ENCODE assay signal across 25 cellular contexts in genomic region chr13:26847281-26847680, GRCh38.
"Had no signal": no experiment of that assay in that cellular context is flagged by ENCODE, and none has a peak within 500 bp of the region (broad histone marks: within the 10 kb centered on the region; RNA-seq: fewer than 3 reads in every experiment).

No MANE protein-coding gene starts in this region.

- H3K9me3 ChIP-seq: body of pancreas, lower lobe of right lung, stomach, transverse colon had no signal

- H3K79me2 ChIP-seq: hepatocyte had no signal

- DNase-seq: activated CD4-positive, alpha-beta T cell treated with anti-CD3 and anti-CD28 coated beads, Interleukin-2, amount 10 ng/mL, durations not matched to agents 7 days and 5 days; activated CD4-positive, CD25-positive, alpha-beta regulatory T cell treated with anti-CD3 and anti-CD28 coated beads, Interleukin-2, amount 50 U/mL, for 72 hours; activated CD8-positive, alpha-beta memory T cell treated with anti-CD3 and anti-CD28 coated beads, Interleukin-2, amount 10 ng/mL, durations not matched to agents 7 days and 5 days; activated CD8-positive, alpha-beta T cell treated with anti-CD3 and anti-CD28 coated beads for 36 hours; activated gamma-delta T cell treated with Interleukin-2 at 50 U/mL for 16 hours; activated T-cell treated with anti-CD3 and anti-CD28 coated beads for 4 hours; anterior cingulate cortex; body of pancreas; cortex of kidney; erythroblast; foreskin keratinocyte; kidney; lower lobe of right lung; naive B cell; stimulated activated CD4-positive, alpha-beta T cell treated with anti-CD3 and anti-CD28 coated beads, Interleukin-15, amount 100 ng/mL, for 24 hours; stomach; transverse colon had no signal

- H3K4me3 Mint-ChIP-seq: activated CD4-positive, alpha-beta T cell treated with anti-CD3 and anti-CD28 coated beads, Interleukin-2, amount 10 ng/mL, durations not matched to agents 7 days and 5 days; activated CD8-positive, alpha-beta memory T cell treated with anti-CD3 and anti-CD28 coated beads, Interleukin-2, amount 10 ng/mL, durations not matched to agents 7 days and 5 days; activated CD8-positive, alpha-beta T cell treated with anti-CD3 and anti-CD28 coated beads for 36 hours; activated naive CD4-positive, alpha-beta T cell treated with anti-CD3 and anti-CD28 coated beads, Interleukin-2, amount 50 U/mL, for 24 hours; stimulated activated memory B cell treated with anti-CD40 and anti-IgM and Interleukin-4, amounts not matched to agents 10 μg/mL and 1 μg/mL and 100 μg/mL, for 72 hours; T-helper 2 cell treated with Interferon-gamma antibody and Interleukin-4, amounts not matched to agents 5 μg/mL and 100 μg/mL, for 36 hours had no signal

- ATAC-seq: activated CD8-positive, alpha-beta memory T cell treated with anti-CD3 and anti-CD28 coated beads, Interleukin-2, amount 10 ng/mL, durations not matched to agents 7 days and 5 days; activated CD8-positive, alpha-beta T cell treated with anti-CD3 and anti-CD28 coated beads for 36 hours; body of pancreas; foreskin keratinocyte; lower lobe of right lung; sciatic nerve; stimulated activated memory B cell treated with anti-CD40 and anti-IgM and Interleukin-4, amounts not matched to agents 10 μg/mL and 1 μg/mL and 100 μg/mL, for 72 hours had no signal

- H3K4me2 ChIP-seq: hepatocyte, smooth muscle cell had no signal

- H3K27ac ChIP-seq: body of pancreas, cardiac muscle cell, foreskin keratinocyte, hepatocyte, lower lobe of right lung, stomach, transverse colon, VCaP had no signal

- H3K9me3 Mint-ChIP-seq: activated CD4-positive, alpha-beta T cell treated with anti-CD3 and anti-CD28 coated beads, Interleukin-2, amount 10 ng/mL, durations not matched to agents 7 days and 5 days; activated naive CD4-positive, alpha-beta T cell treated with anti-CD3 and anti-CD28 coated beads, Interleukin-2, amount 50 U/mL, for 24 hours; T-helper 2 cell treated with Interferon-gamma antibody and Interleukin-4, amounts not matched to agents 5 μg/mL and 100 μg/mL, for 36 hours had no signal

- H3K4me3 ChIP-seq: body of pancreas, cardiac muscle cell, hepatocyte, lower lobe of right lung, smooth muscle cell, stomach, transverse colon had no signal

- H3K27me3 ChIP-seq: body of pancreas, cardiac muscle cell, foreskin keratinocyte had no signal

- H3K4me1 ChIP-seq: body of pancreas, foreskin keratinocyte, lower lobe of right lung, stomach, transverse colon had no signal

- H3K36me3 Mint-ChIP-seq: activated CD8-positive, alpha-beta memory T cell treated with anti-CD3 and anti-CD28 coated beads, Interleukin-2, amount 10 ng/mL, durations not matched to agents 7 days and 5 days; activated naive CD4-positive, alpha-beta T cell treated with anti-CD3 and anti-CD28 coated beads, Interleukin-2, amount 50 U/mL, for 24 hours; naive B cell; stimulated activated memory B cell treated with anti-CD40 and anti-IgM and Interleukin-4, amounts not matched to agents 10 μg/mL and 1 μg/mL and 100 μg/mL, for 72 hours had no signal

- H3K27ac Mint-ChIP-seq: activated CD4-positive, alpha-beta T cell treated with anti-CD3 and anti-CD28 coated beads, Interleukin-2, amount 10 ng/mL, durations not matched to agents 7 days and 5 days; activated CD8-positive, alpha-beta memory T cell treated with anti-CD3 and anti-CD28 coated beads, Interleukin-2, amount 10 ng/mL, durations not matched to agents 7 days and 5 days; activated CD8-positive, alpha-beta T cell treated with anti-CD3 and anti-CD28 coated beads for 36 hours; activated naive CD4-positive, alpha-beta T cell treated with anti-CD3 and anti-CD28 coated beads, Interleukin-2, amount 50 U/mL, for 24 hours; stimulated activated memory B cell treated with anti-CD40 and anti-IgM and Interleukin-4, amounts not matched to agents 10 μg/mL and 1 μg/mL and 100 μg/mL, for 72 hours; T-helper 2 cell treated with Interferon-gamma antibody and Interleukin-4, amounts not matched to agents 5 μg/mL and 100 μg/mL, for 36 hours had no signal

- H2AFZ ChIP-seq: hepatocyte had no signal

- H3K36me3 ChIP-seq: cardiac muscle cell, lower lobe of right lung, stomach, transverse colon had no signal

- H3K4me1 Mint-ChIP-seq: activated CD4-positive, alpha-beta T cell treated with anti-CD3 and anti-CD28 coated beads, Interleukin-2, amount 10 ng/mL, durations not matched to agents 7 days and 5 days; activated CD8-positive, alpha-beta memory T cell treated with anti-CD3 and anti-CD28 coated beads, Interleukin-2, amount 10 ng/mL, durations not matched to agents 7 days and 5 days; activated naive CD4-positive, alpha-beta T cell treated with anti-CD3 and anti-CD28 coated beads, Interleukin-2, amount 50 U/mL, for 24 hours; naive B cell; stimulated activated memory B cell treated with anti-CD40 and anti-IgM and Interleukin-4, amounts not matched to agents 10 μg/mL and 1 μg/mL and 100 μg/mL, for 72 hours had no signal
